In genomic region chr2:188414869-188415753, GRCh38 we compare ENCODE assay signal across 23 cellular contexts.
DNase-seq lines count a peak whose midpoint lies in the region; ATAC-seq and TF ChIP-seq lines count a peak whose summit lies in the region.
"Had no signal": no experiment of that assay in that cellular context is flagged by ENCODE, and none has a peak within 500 bp of the region (broad histone marks: within the 10 kb centered on the region; RNA-seq: fewer than 3 reads in every experiment).

No MANE protein-coding gene starts in this region.

- no peak overlapping the region for H3K4me3 Mint-ChIP-seq in nephron
- H3K4me3 Mint-ChIP-seq: activated CD4-positive, alpha-beta T cell treated with anti-CD3 and anti-CD28 coated beads, Interleukin-2, amount 10 ng/mL, durations not matched to agents 7 days and 5 days; activated naive CD4-positive, alpha-beta T cell treated with anti-CD3 and anti-CD28 coated beads for 36 hours; dendritic cell treated with granulocyte-macrophage colony-stimulating factor and Interleukin-4, amounts not matched to agents 40 ng/mL and 50 ng/mL, for 4 days had no signal

- DNase-seq in AG10803 (ENCODE audit: low read depth) (peak; percentile 36), NCI-H69 (lab: John Stamatoyannopoulos, UW) (peak; percentile 52), fibroblast of gingiva (ENCODE audit: low read depth) (peak; percentile 32), DMS79 treated with DMSO at 0.1 percent for 48 hours (lab: John Stamatoyannopoulos, UW) (no peak), Kasumi-1 (lab: John Stamatoyannopoulos, UW) (no peak), posterior vena cava (ENCODE audit: low spot score) (no peak)
- DNase-seq: activated CD4-positive, alpha-beta T cell treated with anti-CD3 and anti-CD28 coated beads, Interleukin-2, amount 10 ng/mL, durations not matched to agents 7 days and 5 days; activated naive CD4-positive, alpha-beta T cell treated with anti-CD3 and anti-CD28 coated beads for 36 hours; amygdala; C1 segment of cervical spinal cord; heart left ventricle; left cardiac atrium; mesendoderm; NCI-H2081; NCI-H510A; right cardiac atrium; stimulated activated naive CD8-positive, alpha-beta T cell treated with anti-CD3 and anti-CD28 coated beads, Interleukin-15, Interleukin-2, amounts not matched to agents 100 U/mL and 50 U/mL, for 24 hours; uterus had no signal

- H3K4me3 ChIP-seq in AG10803 (ENCODE audit: low read length), result no peak overlapping the region
- H3K4me3 ChIP-seq: heart left ventricle, thoracic aorta, uterus had no signal

- H3K9me3 Mint-ChIP-seq in nephron, result peaks cover 17% of the 10 kb centered on the region
- H3K9me3 Mint-ChIP-seq: activated CD4-positive, alpha-beta T cell treated with anti-CD3 and anti-CD28 coated beads, Interleukin-2, amount 10 ng/mL, durations not matched to agents 7 days and 5 days; activated naive CD4-positive, alpha-beta T cell treated with anti-CD3 and anti-CD28 coated beads for 36 hours had no signal

- H3K27ac Mint-ChIP-seq in nephron, result peak overlapping the region; percentile 53 to 82 (median 57)
- H3K27ac Mint-ChIP-seq: activated CD4-positive, alpha-beta T cell treated with anti-CD3 and anti-CD28 coated beads, Interleukin-2, amount 10 ng/mL, durations not matched to agents 7 days and 5 days; activated naive CD4-positive, alpha-beta T cell treated with anti-CD3 and anti-CD28 coated beads for 36 hours; dendritic cell treated with granulocyte-macrophage colony-stimulating factor and Interleukin-4, amounts not matched to agents 40 ng/mL and 50 ng/mL, for 4 days had no signal

- H3K36me3 Mint-ChIP-seq in nephron (ENCODE audit: low read depth), result peaks cover 20% of the 10 kb centered on the region

- intact Hi-C loops in posterior vena cava (cut with DNase I), result no loop called here

- H3K4me1 Mint-ChIP-seq in nephron, result peaks cover 22% of the 10 kb centered on the region
- H3K4me1 Mint-ChIP-seq: activated CD4-positive, alpha-beta T cell treated with anti-CD3 and anti-CD28 coated beads, Interleukin-2, amount 10 ng/mL, durations not matched to agents 7 days and 5 days had no signal

- no peak for TF ChIP-seq CTCF in AG10803 (conservative IDR thresholded peaks at IDR 0.05; ENCODE audit: low read length)
- TF ChIP-seq CTCF in nephron (IDR thresholded peaks at IDR 0.05; ENCODE audit: unreplicated experiment in 3 of 3), result no peak

- peaks cover 5% of the 10 kb centered on the region for H3K27me3 Mint-ChIP-seq in nephron (ENCODE audit: low read depth)
- H3K27me3 Mint-ChIP-seq: activated CD4-positive, alpha-beta T cell treated with anti-CD3 and anti-CD28 coated beads, Interleukin-2, amount 10 ng/mL, durations not matched to agents 7 days and 5 days; dendritic cell treated with granulocyte-macrophage colony-stimulating factor and Interleukin-4, amounts not matched to agents 40 ng/mL and 50 ng/mL, for 4 days had no signal

- no peak for ATAC-seq in HG03196 (IDR thresholded peaks at IDR 0.05; ENCODE audit: unreplicated experiment)
- ATAC-seq: HCT116; heart left ventricle; left cardiac atrium; right cardiac atrium; stimulated activated naive CD8-positive, alpha-beta T cell treated with anti-CD3 and anti-CD28 coated beads, Interleukin-15, Interleukin-2, amounts not matched to agents 100 U/mL and 50 U/mL, for 24 hours had no signal

Comparison
In these comparisons a context has a peak if more than half of its experiments do, and no peak if none do; other contexts are left out.
1. DNase-seq: peak in AG10803 (single experiment), NCI-H69 (single experiment) and fibroblast of gingiva (single experiment); none in DMS79 treated with DMSO at 0.1 percent for 48 hours (single experiment), Kasumi-1 (0 of 2) and posterior vena cava (single experiment).